Comparison of ENCODE assay signal across 16 cellular contexts in genomic region chr14:88422919-88423318, GRCh38. TPM values are rescaled to one million over a fixed set of nuclear protein-coding genes. Genes with fewer than 3 reads are reported as not detected.
DNase-seq lines count a peak whose midpoint lies in the region; ATAC-seq and TF ChIP-seq lines count a peak whose summit lies in the region.
"Had no signal": no experiment of that assay in that cellular context is flagged by ENCODE, and none has a peak within 500 bp of the region (broad histone marks: within the 10 kb centered on the region; RNA-seq: fewer than 3 reads in every experiment).

No MANE protein-coding gene starts in this region.

- DNase-seq in activated naive CD8-positive, alpha-beta T cell treated with anti-CD3 and anti-CD28 coated beads, Interleukin-2, amount 50 U/mL, for 24 hours, result no peak
- no peak for DNase-seq in activated naive CD8-positive, alpha-beta T cell treated with anti-CD3 and anti-CD28 coated beads for 36 hours
- DNase-seq in NCI-H226 (peak; percentile 65), epithelial cell of proximal tubule (ENCODE audit: low read depth) (peak; percentile 31), left ventricle myocardium superior (no peak)
- no peak for DNase-seq in stimulated activated effector memory CD8-positive, alpha-beta T cell treated with anti-CD3 and anti-CD28 coated beads, Interleukin-12 subunit alpha, Interleukin-12 subunit beta, amount 100 ng/mL, for 72 hours (ENCODE audit: low spot score in 2 of 2)
- DNase-seq in NK-92 treated with Interleukin-12 subunit alpha and Interleukin-12 subunit beta, amount 100 ng/mL, for 24 hours (lab: John Stamatoyannopoulos, UW), result no peak
- DNase-seq in activated CD4-positive, alpha-beta T cell treated with anti-CD3 and anti-CD28 coated beads, Interleukin-2, amount 10 ng/mL, durations not matched to agents 24 days and 14 days, result no peak
- DNase-seq: activated CD4-positive, CD25-positive, alpha-beta regulatory T cell; activated effector memory CD4-positive, alpha-beta T cell treated with anti-CD3 and anti-CD28 coated beads, Interleukin-2, amount 50 U/mL, for 16 hours; C1 segment of cervical spinal cord; cortex of kidney; NCI-H1092 treated with DMSO at 0.1 percent for 48 hours; NCI-H526 treated with DMSO at 0.1 percent for 48 hours had no signal

- no peak overlapping the region for H3K27ac Mint-ChIP-seq in activated naive CD8-positive, alpha-beta T cell treated with anti-CD3 and anti-CD28 coated beads, Interleukin-2, amount 50 U/mL, for 24 hours
- no peak overlapping the region for H3K27ac Mint-ChIP-seq in activated naive CD8-positive, alpha-beta T cell treated with anti-CD3 and anti-CD28 coated beads for 36 hours
- no peak overlapping the region for H3K27ac Mint-ChIP-seq in stimulated activated effector memory CD8-positive, alpha-beta T cell treated with anti-CD3 and anti-CD28 coated beads, Interleukin-12 subunit alpha, Interleukin-12 subunit beta, amount 100 ng/mL, for 72 hours
- H3K27ac Mint-ChIP-seq in activated CD4-positive, alpha-beta T cell treated with anti-CD3 and anti-CD28 coated beads, Interleukin-2, amount 10 ng/mL, durations not matched to agents 24 days and 14 days, result no peak overlapping the region
- H3K27ac Mint-ChIP-seq: neural progenitor cell had no signal

- H3K27me3 Mint-ChIP-seq in activated naive CD8-positive, alpha-beta T cell treated with anti-CD3 and anti-CD28 coated beads, Interleukin-2, amount 50 U/mL, for 24 hours, result no peaks in the 10 kb centered on the region
- H3K27me3 Mint-ChIP-seq in activated naive CD8-positive, alpha-beta T cell treated with anti-CD3 and anti-CD28 coated beads for 36 hours, result no peaks in the 10 kb centered on the region
- no peaks in the 10 kb centered on the region for H3K27me3 Mint-ChIP-seq in activated CD4-positive, alpha-beta T cell treated with anti-CD3 and anti-CD28 coated beads, Interleukin-2, amount 10 ng/mL, durations not matched to agents 24 days and 14 days

- intact Hi-C loops in left ventricle myocardium superior (cut with micrococcal nuclease), result no loop called here
- intact Hi-C loops in activated CD4-positive, alpha-beta T cell treated with anti-CD3 and anti-CD28 coated beads, Interleukin-2, amount 10 ng/mL, durations not matched to agents 24 days and 14 days (cut with micrococcal nuclease), result no loop called here

- H3K9me3 Mint-ChIP-seq in activated naive CD8-positive, alpha-beta T cell treated with anti-CD3 and anti-CD28 coated beads, Interleukin-2, amount 50 U/mL, for 24 hours, result peaks cover 8% of the 10 kb centered on the region
- H3K9me3 Mint-ChIP-seq in activated naive CD8-positive, alpha-beta T cell treated with anti-CD3 and anti-CD28 coated beads for 36 hours, result peaks cover 3% of the 10 kb centered on the region
- H3K9me3 Mint-ChIP-seq in stimulated activated effector memory CD8-positive, alpha-beta T cell treated with anti-CD3 and anti-CD28 coated beads, Interleukin-12 subunit alpha, Interleukin-12 subunit beta, amount 100 ng/mL, for 72 hours, result peaks cover 3% of the 10 kb centered on the region
- no peaks in the 10 kb centered on the region for H3K9me3 Mint-ChIP-seq in activated CD4-positive, alpha-beta T cell treated with anti-CD3 and anti-CD28 coated beads, Interleukin-2, amount 10 ng/mL, durations not matched to agents 24 days and 14 days

- TF ChIP-seq CTCF in epithelial cell of proximal tubule (conservative IDR thresholded peaks at IDR 0.05; ENCODE audit: low read depth, low read length), result no peak

- H3K4me1 Mint-ChIP-seq in activated naive CD8-positive, alpha-beta T cell treated with anti-CD3 and anti-CD28 coated beads, Interleukin-2, amount 50 U/mL, for 24 hours, result peaks cover 3% of the 10 kb centered on the region
- peaks cover 2% of the 10 kb centered on the region for H3K4me1 Mint-ChIP-seq in activated naive CD8-positive, alpha-beta T cell treated with anti-CD3 and anti-CD28 coated beads for 36 hours
- H3K4me1 Mint-ChIP-seq in stimulated activated effector memory CD8-positive, alpha-beta T cell treated with anti-CD3 and anti-CD28 coated beads, Interleukin-12 subunit alpha, Interleukin-12 subunit beta, amount 100 ng/mL, for 72 hours, result no peaks in the 10 kb centered on the region
- H3K4me1 Mint-ChIP-seq in activated CD4-positive, alpha-beta T cell treated with anti-CD3 and anti-CD28 coated beads, Interleukin-2, amount 10 ng/mL, durations not matched to agents 24 days and 14 days, result no peaks in the 10 kb centered on the region

- peaks cover 9% of the 10 kb centered on the region for H3K36me3 Mint-ChIP-seq in activated naive CD8-positive, alpha-beta T cell treated with anti-CD3 and anti-CD28 coated beads, Interleukin-2, amount 50 U/mL, for 24 hours (ENCODE audit: low read depth)
- H3K36me3 Mint-ChIP-seq in activated naive CD8-positive, alpha-beta T cell treated with anti-CD3 and anti-CD28 coated beads for 36 hours, result peaks cover 13% of the 10 kb centered on the region
- H3K36me3 Mint-ChIP-seq in stimulated activated effector memory CD8-positive, alpha-beta T cell treated with anti-CD3 and anti-CD28 coated beads, Interleukin-12 subunit alpha, Interleukin-12 subunit beta, amount 100 ng/mL, for 72 hours, result no peaks in the 10 kb centered on the region
- H3K36me3 Mint-ChIP-seq in activated CD4-positive, alpha-beta T cell treated with anti-CD3 and anti-CD28 coated beads, Interleukin-2, amount 10 ng/mL, durations not matched to agents 24 days and 14 days (ENCODE audit: low read depth), result peaks cover 2% of the 10 kb centered on the region

- ATAC-seq in activated naive CD8-positive, alpha-beta T cell treated with anti-CD3 and anti-CD28 coated beads, Interleukin-2, amount 50 U/mL, for 24 hours, result peak; percentile 100
- peak; percentile 98 for ATAC-seq in stimulated activated effector memory CD8-positive, alpha-beta T cell treated with anti-CD3 and anti-CD28 coated beads, Interleukin-12 subunit alpha, Interleukin-12 subunit beta, amount 100 ng/mL, for 72 hours
- no peak for ATAC-seq in left ventricle myocardium superior

- H3K4me3 Mint-ChIP-seq in activated naive CD8-positive, alpha-beta T cell treated with anti-CD3 and anti-CD28 coated beads, Interleukin-2, amount 50 U/mL, for 24 hours, result no peak overlapping the region
- no peak overlapping the region for H3K4me3 Mint-ChIP-seq in activated naive CD8-positive, alpha-beta T cell treated with anti-CD3 and anti-CD28 coated beads for 36 hours
- H3K4me3 Mint-ChIP-seq in stimulated activated effector memory CD8-positive, alpha-beta T cell treated with anti-CD3 and anti-CD28 coated beads, Interleukin-12 subunit alpha, Interleukin-12 subunit beta, amount 100 ng/mL, for 72 hours, result no peak overlapping the region
- no peak overlapping the region for H3K4me3 Mint-ChIP-seq in activated CD4-positive, alpha-beta T cell treated with anti-CD3 and anti-CD28 coated beads, Interleukin-2, amount 10 ng/mL, durations not matched to agents 24 days and 14 days
- H3K4me3 Mint-ChIP-seq: neural progenitor cell had no signal

- H3K4me3 ChIP-seq in epithelial cell of proximal tubule (ENCODE audit: low read depth, low read length), result no peak overlapping the region
- H3K4me3 ChIP-seq: neural progenitor cell, SJSA1 had no signal

RNA-seq across cellular contexts. Expression of gene SPATA7, which starts 37.5 kb away (rescaled TPM):
- total RNA-seq in activated naive CD8-positive, alpha-beta T cell treated with anti-CD3 and anti-CD28 coated beads for 36 hours, result 1 to 10 TPM; 2.5 to 3.0 TPM
- total RNA-seq in epithelial cell of proximal tubule (4.5 and 6.3 TPM in 2 replicates), left ventricle myocardium superior (10.3 TPM)
- 1.3 and 2.3 TPM in 2 replicates for total RNA-seq in activated CD4-positive, alpha-beta T cell treated with anti-CD3 and anti-CD28 coated beads, Interleukin-2, amount 10 ng/mL, durations not matched to agents 24 days and 14 days

Comparison
In these comparisons a context has a peak if more than half of its experiments do, and no peak if none do; other contexts are left out.
1. DNase-seq: peak in NCI-H226 (single experiment) and epithelial cell of proximal tubule (single experiment); none in activated naive CD8-positive, alpha-beta T cell treated with anti-CD3 and anti-CD28 coated beads, Interleukin-2, amount 50 U/mL, for 24 hours (single experiment), activated naive CD8-positive, alpha-beta T cell treated with anti-CD3 and anti-CD28 coated beads for 36 hours (single experiment), stimulated activated effector memory CD8-positive, alpha-beta T cell treated with anti-CD3 and anti-CD28 coated beads, Interleukin-12 subunit alpha, Interleukin-12 subunit beta, amount 100 ng/mL, for 72 hours (0 of 2), left ventricle myocardium superior (single experiment), NK-92 treated with Interleukin-12 subunit alpha and Interleukin-12 subunit beta, amount 100 ng/mL, for 24 hours (single experiment) and activated CD4-positive, alpha-beta T cell treated with anti-CD3 and anti-CD28 coated beads, Interleukin-2, amount 10 ng/mL, durations not matched to agents 24 days and 14 days (single experiment).